Comparison of ENCODE assay signal across 14 cellular contexts in the genomic region with DNA sequence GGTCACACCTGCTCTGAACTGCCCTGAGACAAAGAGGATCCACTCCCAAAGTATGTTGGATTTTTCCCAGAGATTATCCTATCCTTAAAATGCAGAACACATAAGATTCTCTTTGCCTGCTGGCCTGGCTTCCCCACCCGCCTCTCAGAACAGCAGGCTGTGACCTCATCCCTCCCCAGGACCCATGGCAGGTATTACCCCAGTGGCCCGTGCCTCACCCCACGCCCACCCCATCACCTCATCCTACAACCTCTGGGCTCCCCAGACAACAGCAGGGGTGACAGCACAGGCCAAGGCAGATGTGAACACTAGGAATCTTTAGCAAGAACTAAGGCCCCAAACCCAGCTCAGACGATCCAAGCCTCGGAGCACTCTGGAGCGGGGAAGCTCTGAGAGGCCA. TPM values are rescaled to one million over a fixed set of nuclear protein-coding genes. Genes with fewer than 3 reads are reported as not detected.
DNase-seq lines count a peak whose midpoint lies in the region; ATAC-seq and TF ChIP-seq lines count a peak whose summit lies in the region.
"Had no signal": no experiment of that assay in that cellular context is flagged by ENCODE, and none has a peak within 500 bp of the region (broad histone marks: within the 10 kb centered on the region; RNA-seq: fewer than 3 reads in every experiment).

No MANE protein-coding gene starts in this region.

- peak; percentile 22; the same call in 1 of the 2 replicates for ATAC-seq in Panc1
- peak; percentile 64 for ATAC-seq in stimulated activated memory B cell treated with anti-CD40 and anti-IgM and Interleukin-4, amounts not matched to agents 10 μg/mL and 1 μg/mL and 100 μg/mL, for 72 hours
- no peak for ATAC-seq in stimulated activated effector memory CD8-positive, alpha-beta T cell treated with anti-CD3 and anti-CD28 coated beads, Interleukin-12 subunit alpha, Interleukin-12 subunit beta, amount 100 ng/mL, for 72 hours
- no peak for ATAC-seq in activated CD8-positive, alpha-beta T cell treated with anti-CD3 and anti-CD28 coated beads, Interleukin-2, amount 10 ng/mL, durations not matched to agents 7 days and 5 days

- no peaks in the 10 kb centered on the region for H3K36me3 Mint-ChIP-seq in stimulated activated memory B cell treated with anti-CD40 and anti-IgM and Interleukin-4, amounts not matched to agents 10 μg/mL and 1 μg/mL and 100 μg/mL, for 72 hours
- H3K36me3 Mint-ChIP-seq in stimulated activated effector memory CD8-positive, alpha-beta T cell treated with anti-CD3 and anti-CD28 coated beads, Interleukin-12 subunit alpha, Interleukin-12 subunit beta, amount 100 ng/mL, for 72 hours = no peaks in the 10 kb centered on the region
- no peaks in the 10 kb centered on the region for H3K36me3 Mint-ChIP-seq in activated CD8-positive, alpha-beta T cell treated with anti-CD3 and anti-CD28 coated beads, Interleukin-2, amount 10 ng/mL, durations not matched to agents 7 days and 5 days (ENCODE audit: low read depth)
- H3K36me3 Mint-ChIP-seq in CD4-positive, alpha-beta memory T cell = no peaks in the 10 kb centered on the region
- H3K36me3 Mint-ChIP-seq: CD4-positive, CD25-positive, alpha-beta regulatory T cell had no signal

- peak overlapping the region in 9 of 11 experiments; percentile 15 to 68 (median 39); a peak in 14 of 22 replicates for H3K27ac ChIP-seq in BLaER1 treated with 17β-estradiol and CSF1 and Interleukin-3, amounts not matched to agents 10 nM and 100 nM
- H3K27ac ChIP-seq in Panc1 (ENCODE audit: low read length) = peak overlapping the region; percentile 25; the same call in 1 of the 2 replicates
- H3K27ac ChIP-seq in iPS-20b (ENCODE audit: low read length) = peak overlapping the region; percentile 32
- no peak overlapping the region for H3K27ac ChIP-seq in esophagus squamous epithelium
- no peak overlapping the region for H3K27ac ChIP-seq in CD4-positive, alpha-beta memory T cell (ENCODE audit: low read depth, low read length)
- H3K27ac ChIP-seq: SK-N-MC had no signal

- H3K4me3 Mint-ChIP-seq in stimulated activated memory B cell treated with anti-CD40 and anti-IgM and Interleukin-4, amounts not matched to agents 10 μg/mL and 1 μg/mL and 100 μg/mL, for 72 hours = no peak overlapping the region
- H3K4me3 Mint-ChIP-seq in stimulated activated effector memory CD8-positive, alpha-beta T cell treated with anti-CD3 and anti-CD28 coated beads, Interleukin-12 subunit alpha, Interleukin-12 subunit beta, amount 100 ng/mL, for 72 hours = no peak overlapping the region
- H3K4me3 Mint-ChIP-seq in activated CD8-positive, alpha-beta T cell treated with anti-CD3 and anti-CD28 coated beads, Interleukin-2, amount 10 ng/mL, durations not matched to agents 7 days and 5 days = no peak overlapping the region
- no peak overlapping the region for H3K4me3 Mint-ChIP-seq in CD4-positive, alpha-beta memory T cell
- H3K4me3 Mint-ChIP-seq: HFFc6 had no signal

- BruUV-seq in Panc1 (replicated peaks; lab: Mats Ljungman, UMichigan) = no TSS peak

- DNase-seq in Panc1 (ENCODE audit: low read depth, low spot score) = no peak
- DNase-seq in stimulated activated effector memory CD8-positive, alpha-beta T cell treated with anti-CD3 and anti-CD28 coated beads, Interleukin-12 subunit alpha, Interleukin-12 subunit beta, amount 100 ng/mL, for 72 hours (ENCODE audit: low spot score in 2 of 2) = no peak
- no peak for DNase-seq in activated CD8-positive, alpha-beta T cell treated with anti-CD3 and anti-CD28 coated beads, Interleukin-2, amount 10 ng/mL, durations not matched to agents 7 days and 5 days
- DNase-seq in esophagus squamous epithelium (lab: John Stamatoyannopoulos, UW) = no peak
- no peak for DNase-seq in CD4-positive, alpha-beta memory T cell

- 30 to 64% methylated on average over 2 to 5 of the region's 6 CpGs for WGBS in esophagus squamous epithelium, 2 donors

- TF ChIP-seq CTCF in Panc1 (IDR thresholded peaks at IDR 0.05) = no peak
- TF ChIP-seq CTCF in esophagus squamous epithelium (IDR thresholded peaks at IDR 0.05) = no peak

- H4K20me1 ChIP-seq in BLaER1 treated with 17β-estradiol and CSF1 and Interleukin-3, amounts not matched to agents 10 nM and 100 nM = no peaks in the 10 kb centered on the region

- H3K9ac ChIP-seq in BLaER1 treated with 17β-estradiol and CSF1 and Interleukin-3, amounts not matched to agents 10 nM and 100 nM = peak overlapping the region; percentile 6 to 55 (median 26); a peak in 12 of 22 replicates
- H3K9ac ChIP-seq in iPS-20b (ENCODE audit: low read depth, low read length) = no peak overlapping the region

- peaks cover 25% of the 10 kb centered on the region for H3K27me3 Mint-ChIP-seq in stimulated activated memory B cell treated with anti-CD40 and anti-IgM and Interleukin-4, amounts not matched to agents 10 μg/mL and 1 μg/mL and 100 μg/mL, for 72 hours
- peaks cover 21% of the 10 kb centered on the region for H3K27me3 Mint-ChIP-seq in activated CD8-positive, alpha-beta T cell treated with anti-CD3 and anti-CD28 coated beads, Interleukin-2, amount 10 ng/mL, durations not matched to agents 7 days and 5 days (ENCODE audit: low read depth)
- H3K27me3 Mint-ChIP-seq in CD4-positive, alpha-beta memory T cell = peaks cover 10 to 24% of the 10 kb centered on the region in 2 donors

- no peaks in the 10 kb centered on the region for H3K27me3 ChIP-seq in BLaER1 treated with 17β-estradiol and CSF1 and Interleukin-3, amounts not matched to agents 10 nM and 100 nM
- no peaks in the 10 kb centered on the region for H3K27me3 ChIP-seq in Panc1 (ENCODE audit: control insufficient read depth, insufficient read depth, low read length)
- H3K27me3 ChIP-seq in iPS-20b (ENCODE audit: insufficient read depth, low read length) = no peaks in the 10 kb centered on the region
- peaks cover 0 to 5% (median 0%) of the 10 kb centered on the region in 4 donors for H3K27me3 ChIP-seq in esophagus squamous epithelium
- peaks cover 8% of the 10 kb centered on the region for H3K27me3 ChIP-seq in CD4-positive, alpha-beta memory T cell (ENCODE audit: insufficient read depth, low read length)

- POLR2A ChIA-PET in Panc1 (lab: Charles Lee) = no interaction called here
- POLR2A ChIA-PET in activated CD8-positive, alpha-beta T cell treated with anti-CD3 and anti-CD28 coated beads, Interleukin-2, amount 10 ng/mL, durations not matched to agents 7 days and 5 days (lab: Charles Lee) = no interaction called here
- POLR2A ChIA-PET in CD4-positive, alpha-beta memory T cell (lab: Charles Lee; ENCODE audit: partially characterized antibody) = no interaction called here

- no peaks in the 10 kb centered on the region for H3K9me3 ChIP-seq in BLaER1 treated with 17β-estradiol and CSF1 and Interleukin-3, amounts not matched to agents 10 nM and 100 nM (replicated peaks in 1 of 11)
- H3K9me3 ChIP-seq in Panc1 (ENCODE audit: control insufficient read depth, insufficient read depth, low read depth, low read length) (no peaks in the 10 kb centered on the region), iPS-20b (ENCODE audit: insufficient read depth, low read depth, low read length) (no peaks in the 10 kb centered on the region), esophagus squamous epithelium (no peaks in the 10 kb centered on the region)
- no peaks in the 10 kb centered on the region for H3K9me3 ChIP-seq in CD4-positive, alpha-beta memory T cell (ENCODE audit: control insufficient read depth in 1 of 2, low read length in 2 of 2)

- peaks cover 20% of the 10 kb centered on the region for H3K4me1 Mint-ChIP-seq in stimulated activated memory B cell treated with anti-CD40 and anti-IgM and Interleukin-4, amounts not matched to agents 10 μg/mL and 1 μg/mL and 100 μg/mL, for 72 hours
- H3K4me1 Mint-ChIP-seq in stimulated activated effector memory CD8-positive, alpha-beta T cell treated with anti-CD3 and anti-CD28 coated beads, Interleukin-12 subunit alpha, Interleukin-12 subunit beta, amount 100 ng/mL, for 72 hours = no peaks in the 10 kb centered on the region
- H3K4me1 Mint-ChIP-seq in activated CD8-positive, alpha-beta T cell treated with anti-CD3 and anti-CD28 coated beads, Interleukin-2, amount 10 ng/mL, durations not matched to agents 7 days and 5 days (ENCODE audit: low read depth) = no peaks in the 10 kb centered on the region
- H3K4me1 Mint-ChIP-seq in CD4-positive, alpha-beta memory T cell = peaks cover 0 to 16% (median 0%) of the 10 kb centered on the region in 4 donors

- intact Hi-C loops in Panc1 (cut with micrococcal nuclease; ENCODE audit: unreplicated experiment) (loop anchor here (1.0 to 10.0 kb wide), 2 partner anchors 91 to 143 kb away; no protein-coding TSS in a partner anchor), esophagus squamous epithelium (cut with DNase I) (no loop called here)
- intact Hi-C loops in CD4-positive, alpha-beta memory T cell (cut with micrococcal nuclease) = loop anchor here (1.0 kb wide), 1 partner anchor 143 kb away; no protein-coding TSS in a partner anchor

- TF ChIP-seq POLR2A in esophagus squamous epithelium (IDR thresholded peaks at IDR 0.05) = no peak

- peak overlapping the region; percentile 43 for H3K27ac Mint-ChIP-seq in stimulated activated memory B cell treated with anti-CD40 and anti-IgM and Interleukin-4, amounts not matched to agents 10 μg/mL and 1 μg/mL and 100 μg/mL, for 72 hours
- H3K27ac Mint-ChIP-seq in stimulated activated effector memory CD8-positive, alpha-beta T cell treated with anti-CD3 and anti-CD28 coated beads, Interleukin-12 subunit alpha, Interleukin-12 subunit beta, amount 100 ng/mL, for 72 hours = no peak overlapping the region
- H3K27ac Mint-ChIP-seq in activated CD8-positive, alpha-beta T cell treated with anti-CD3 and anti-CD28 coated beads, Interleukin-2, amount 10 ng/mL, durations not matched to agents 7 days and 5 days = no peak overlapping the region
- no peak overlapping the region for H3K27ac Mint-ChIP-seq in CD4-positive, alpha-beta memory T cell
- H3K27ac Mint-ChIP-seq: CD4-positive, CD25-positive, alpha-beta regulatory T cell; HFFc6 had no signal

- H3K36me3 ChIP-seq in BLaER1 treated with 17β-estradiol and CSF1 and Interleukin-3, amounts not matched to agents 10 nM and 100 nM = no peaks in the 10 kb centered on the region
- H3K36me3 ChIP-seq in Panc1 (ENCODE audit: control insufficient read depth, insufficient read depth, low read length) = no peaks in the 10 kb centered on the region
- H3K36me3 ChIP-seq in iPS-20b (ENCODE audit: insufficient read depth, low read depth, low read length) = no peaks in the 10 kb centered on the region
- no peaks in the 10 kb centered on the region for H3K36me3 ChIP-seq in esophagus squamous epithelium
- no peaks in the 10 kb centered on the region for H3K36me3 ChIP-seq in CD4-positive, alpha-beta memory T cell (ENCODE audit: insufficient read depth, low read length)

- peaks cover 20 to 61% (median 47%) of the 10 kb centered on the region in 10 experiments for H3K4me1 ChIP-seq in BLaER1 treated with 17β-estradiol and CSF1 and Interleukin-3, amounts not matched to agents 10 nM and 100 nM
- H3K4me1 ChIP-seq in Panc1 (ENCODE audit: control insufficient read depth, insufficient read depth, low read length) = peaks cover 8% of the 10 kb centered on the region
- H3K4me1 ChIP-seq in iPS-20b (ENCODE audit: insufficient read depth, low read length) = peaks cover 7% of the 10 kb centered on the region
- H3K4me1 ChIP-seq in esophagus squamous epithelium = peaks cover 8 to 47% (median 34%) of the 10 kb centered on the region in 3 donors
- no peaks in the 10 kb centered on the region for H3K4me1 ChIP-seq in CD4-positive, alpha-beta memory T cell (ENCODE audit: insufficient read depth, low read length)

- in situ Hi-C loops in Panc1 (cut with HindIII; ENCODE audit: low pct_unique_long_range_greater_than_20kb, low sequenced_read_pairs) = loop anchor here (10.0 kb wide), 1 partner anchor 141 kb away; the partner anchor contains the start of gene S100A9

- H3K4me2 ChIP-seq in BLaER1 treated with 17β-estradiol and CSF1 and Interleukin-3, amounts not matched to agents 10 nM and 100 nM = peak overlapping the region; percentile 70 to 88 (median 79)

- CTCF ChIA-PET in Panc1 (lab: Charles Lee) = interaction anchor here (0.6 to 3.2 kb wide), 10 partner anchors 11 to 254 kb away, joined by 3 to 26 read pairs (median 3); partner anchors contain the start of gene S100A9
- CTCF ChIA-PET in activated CD8-positive, alpha-beta T cell treated with anti-CD3 and anti-CD28 coated beads, Interleukin-2, amount 10 ng/mL, durations not matched to agents 7 days and 5 days (lab: Charles Lee) = interaction anchor here (0.6 to 5.3 kb wide), 24 partner anchors 10 to 154 kb away, joined by 3 to 140 read pairs (median 6); partner anchors contain the start of genes PGLYRP4 and S100A9
- CTCF ChIA-PET in CD4-positive, alpha-beta memory T cell (lab: Charles Lee; ENCODE audit: partially characterized antibody) = interaction anchor here (0.6 to 5.3 kb wide), 23 partner anchors 11 to 213 kb away, joined by 3 to 64 read pairs (median 4); partner anchors contain the start of genes PGLYRP4, S100A16 and S100A9

- H3K4me3 ChIP-seq in BLaER1 treated with 17β-estradiol and CSF1 and Interleukin-3, amounts not matched to agents 10 nM and 100 nM = no peak overlapping the region
- H3K4me3 ChIP-seq in Panc1 (ENCODE audit: low read depth in 2 of 2, low read length in 2 of 2) (no peak overlapping the region), iPS-20b (ENCODE audit: low read length) (no peak overlapping the region), esophagus squamous epithelium (no peak overlapping the region)
- H3K4me3 ChIP-seq in CD4-positive, alpha-beta memory T cell (ENCODE audit: low read length in 2 of 2) = no peak overlapping the region
- H3K4me3 ChIP-seq: SK-N-MC had no signal

- H3K9me3 Mint-ChIP-seq in stimulated activated memory B cell treated with anti-CD40 and anti-IgM and Interleukin-4, amounts not matched to agents 10 μg/mL and 1 μg/mL and 100 μg/mL, for 72 hours = no peaks in the 10 kb centered on the region
- H3K9me3 Mint-ChIP-seq in stimulated activated effector memory CD8-positive, alpha-beta T cell treated with anti-CD3 and anti-CD28 coated beads, Interleukin-12 subunit alpha, Interleukin-12 subunit beta, amount 100 ng/mL, for 72 hours = no peaks in the 10 kb centered on the region
- no peaks in the 10 kb centered on the region for H3K9me3 Mint-ChIP-seq in activated CD8-positive, alpha-beta T cell treated with anti-CD3 and anti-CD28 coated beads, Interleukin-2, amount 10 ng/mL, durations not matched to agents 7 days and 5 days (ENCODE audit: insufficient read depth)
- H3K9me3 Mint-ChIP-seq in CD4-positive, alpha-beta memory T cell = peaks cover 0 to 2% (median 0%) of the 10 kb centered on the region in 8 donors
- H3K9me3 Mint-ChIP-seq: HFFc6 had no signal

RNA-seq across cellular contexts. Expression of gene S100A7, which starts 35.1 kb away (rescaled TPM):
- total RNA-seq in Panc1 (2021; ENCODE audit: unreplicated experiment) (not detected), esophagus squamous epithelium (1,000 to 10,000 TPM in 2 of 4 donors, 100 to 1,000 TPM in 1, 1 to 10 TPM in 1; 8.8 to 9,163 (median 3,171) TPM)
- not detected for polyA plus RNA-seq in Panc1 (2012; ENCODE audit: insufficient read length)
- total RNA-seq in activated CD8-positive, alpha-beta T cell treated with anti-CD3 and anti-CD28 coated beads, Interleukin-2, amount 10 ng/mL, durations not matched to agents 7 days and 5 days = not detected
- not detected for total RNA-seq in CD4-positive, alpha-beta memory T cell
- not detected for polyA plus RNA-seq in CD4-positive, alpha-beta memory T cell
- total RNA-seq: CD4-positive, CD25-positive, alpha-beta regulatory T cell; H4; HFFc6; HT1080; PC-3 had no signal
- polyA plus RNA-seq: CD4-positive, CD25-positive, alpha-beta regulatory T cell had no signal

RNA-seq across cellular contexts. Expression of gene S100A6, which starts 40.3 kb away (rescaled TPM):
- 1,986 TPM for total RNA-seq in Panc1 (2021; ENCODE audit: unreplicated experiment)
- polyA plus RNA-seq in Panc1 (2012; ENCODE audit: insufficient read length) = 6,225 TPM
- total RNA-seq in activated CD8-positive, alpha-beta T cell treated with anti-CD3 and anti-CD28 coated beads, Interleukin-2, amount 10 ng/mL, durations not matched to agents 7 days and 5 days = 100 to 1,000 TPM; 425 to 431 TPM
- total RNA-seq in esophagus squamous epithelium = 100 to 1,000 TPM; 270 to 943 (median 394) TPM
- 100 to 1,000 TPM; 342 to 356 TPM for total RNA-seq in CD4-positive, alpha-beta memory T cell
- polyA plus RNA-seq in CD4-positive, alpha-beta memory T cell = 100 to 1,000 TPM; 848 to 918 TPM

RNA-seq across cellular contexts. Expression of gene S100A5, which starts 45.2 kb away (rescaled TPM):
- total RNA-seq in Panc1 (2021; ENCODE audit: unreplicated experiment) (0.72 TPM), esophagus squamous epithelium (not detected)
- polyA plus RNA-seq in Panc1 (2012; ENCODE audit: insufficient read length) = 1.2 TPM
- total RNA-seq in activated CD8-positive, alpha-beta T cell treated with anti-CD3 and anti-CD28 coated beads, Interleukin-2, amount 10 ng/mL, durations not matched to agents 7 days and 5 days = 1 to 10 TPM; 1.8 to 1.9 TPM
- total RNA-seq in CD4-positive, alpha-beta memory T cell = 1 to 10 TPM in 1 of 2 experiments, under 1 TPM in 1; 0.93 to 1.8 TPM
- polyA plus RNA-seq in CD4-positive, alpha-beta memory T cell = 1 to 10 TPM in 1 of 2 donors, not detected in 1; 1.5 TPM
- total RNA-seq: H4 had no signal

RNA-seq across cellular contexts. Expression of gene S100A4, which starts 50.1 kb away (rescaled TPM):
- total RNA-seq in Panc1 (2021; ENCODE audit: unreplicated experiment) = 773 TPM
- polyA plus RNA-seq in Panc1 (2012; ENCODE audit: insufficient read length) = 817 TPM
- total RNA-seq in activated CD8-positive, alpha-beta T cell treated with anti-CD3 and anti-CD28 coated beads, Interleukin-2, amount 10 ng/mL, durations not matched to agents 7 days and 5 days = 100 to 1,000 TPM; 628 to 665 TPM
- 100 to 1,000 TPM in 2 of 4 donors, 10 to 100 TPM in 2; 58.6 to 205 (median 122) TPM for total RNA-seq in esophagus squamous epithelium
- 100 to 1,000 TPM; 329 to 346 TPM for total RNA-seq in CD4-positive, alpha-beta memory T cell
- 1,000 to 10,000 TPM; 2,886 to 3,815 TPM for polyA plus RNA-seq in CD4-positive, alpha-beta memory T cell

RNA-seq across cellular contexts. Expression of gene S100A3, which starts 53.5 kb away (rescaled TPM):
- total RNA-seq in Panc1 (2021; ENCODE audit: unreplicated experiment) (12.0 TPM), esophagus squamous epithelium (10 to 100 TPM in 1 of 4 donors, 1 to 10 TPM in 3; 1.2 to 16.5 (median 9.2) TPM)
- 10.0 TPM for polyA plus RNA-seq in Panc1 (2012; ENCODE audit: insufficient read length)
- not detected for total RNA-seq in activated CD8-positive, alpha-beta T cell treated with anti-CD3 and anti-CD28 coated beads, Interleukin-2, amount 10 ng/mL, durations not matched to agents 7 days and 5 days
- total RNA-seq in CD4-positive, alpha-beta memory T cell = not detected
- polyA plus RNA-seq in CD4-positive, alpha-beta memory T cell = not detected
- total RNA-seq: CD4-positive, CD25-positive, alpha-beta regulatory T cell had no signal
- polyA plus RNA-seq: CD4-positive, CD25-positive, alpha-beta regulatory T cell had no signal

Comparison
In these comparisons a context has a peak if more than half of its experiments do, and no peak if none do; other contexts are left out.
1. H3K27ac ChIP-seq: peak in BLaER1 treated with 17β-estradiol and CSF1 and Interleukin-3, amounts not matched to agents 10 nM and 100 nM (9 of 11), Panc1 (single experiment) and iPS-20b (single experiment); none in esophagus squamous epithelium (0 of 4) and CD4-positive, alpha-beta memory T cell (single experiment).
2. ATAC-seq: peak in Panc1 (single experiment) and stimulated activated memory B cell treated with anti-CD40 and anti-IgM and Interleukin-4, amounts not matched to agents 10 μg/mL and 1 μg/mL and 100 μg/mL, for 72 hours (single experiment); none in stimulated activated effector memory CD8-positive, alpha-beta T cell treated with anti-CD3 and anti-CD28 coated beads, Interleukin-12 subunit alpha, Interleukin-12 subunit beta, amount 100 ng/mL, for 72 hours (single experiment) and activated CD8-positive, alpha-beta T cell treated with anti-CD3 and anti-CD28 coated beads, Interleukin-2, amount 10 ng/mL, durations not matched to agents 7 days and 5 days (single experiment).